1 cellular context compared by ENCODE assay signal in the genomic region with DNA sequence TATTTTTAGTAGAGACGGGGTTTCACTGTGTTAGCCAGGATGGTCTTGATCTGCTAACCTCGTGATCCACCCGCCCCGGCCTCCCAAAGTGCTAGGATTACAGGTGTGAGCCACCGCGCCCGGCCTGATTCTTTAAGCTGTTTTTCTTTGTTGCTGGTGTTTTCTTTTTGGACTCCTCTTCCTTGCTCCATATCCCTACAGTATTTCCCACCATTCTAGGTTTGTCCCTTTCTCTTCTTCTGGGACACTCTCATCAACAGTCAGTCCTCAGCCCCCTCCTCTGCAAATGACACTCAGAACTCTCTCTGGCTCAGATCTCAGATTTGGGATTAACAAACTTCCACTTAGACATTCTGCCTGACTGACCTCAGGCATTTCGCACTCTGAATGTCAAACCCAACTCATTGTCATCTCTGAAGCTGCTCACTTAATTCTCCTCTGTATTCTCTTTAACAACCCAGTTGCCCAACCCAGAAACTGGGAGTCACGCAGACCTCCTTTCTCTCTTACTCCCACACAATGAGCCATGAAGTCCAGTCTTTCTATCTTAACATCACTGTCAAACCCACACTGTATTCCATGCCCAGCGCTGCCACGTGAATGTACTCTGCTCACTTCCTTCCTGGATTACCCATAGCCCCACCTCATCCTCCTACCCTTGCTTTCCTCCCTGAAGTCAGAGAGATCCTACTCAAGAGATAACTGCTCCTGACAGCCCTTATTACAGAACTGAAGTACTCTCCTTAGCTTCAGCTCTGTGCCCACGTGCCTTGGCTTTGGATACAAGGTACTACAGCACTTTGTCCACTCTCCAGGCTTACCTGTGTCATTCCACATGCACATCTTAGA.
A peak's percentile ranks its signal among the peaks of the same experiment; 100 is the strongest.
TF ChIP-seq lines count a peak whose summit lies in the region.

No MANE protein-coding gene starts in this region.

TF ChIP-seq in K562, 482 proteins besides CTCF, POLR2A, EP300 and RAD21 (continued from another document and continues in another):
- TF ChIP-seq, protein P1, sequence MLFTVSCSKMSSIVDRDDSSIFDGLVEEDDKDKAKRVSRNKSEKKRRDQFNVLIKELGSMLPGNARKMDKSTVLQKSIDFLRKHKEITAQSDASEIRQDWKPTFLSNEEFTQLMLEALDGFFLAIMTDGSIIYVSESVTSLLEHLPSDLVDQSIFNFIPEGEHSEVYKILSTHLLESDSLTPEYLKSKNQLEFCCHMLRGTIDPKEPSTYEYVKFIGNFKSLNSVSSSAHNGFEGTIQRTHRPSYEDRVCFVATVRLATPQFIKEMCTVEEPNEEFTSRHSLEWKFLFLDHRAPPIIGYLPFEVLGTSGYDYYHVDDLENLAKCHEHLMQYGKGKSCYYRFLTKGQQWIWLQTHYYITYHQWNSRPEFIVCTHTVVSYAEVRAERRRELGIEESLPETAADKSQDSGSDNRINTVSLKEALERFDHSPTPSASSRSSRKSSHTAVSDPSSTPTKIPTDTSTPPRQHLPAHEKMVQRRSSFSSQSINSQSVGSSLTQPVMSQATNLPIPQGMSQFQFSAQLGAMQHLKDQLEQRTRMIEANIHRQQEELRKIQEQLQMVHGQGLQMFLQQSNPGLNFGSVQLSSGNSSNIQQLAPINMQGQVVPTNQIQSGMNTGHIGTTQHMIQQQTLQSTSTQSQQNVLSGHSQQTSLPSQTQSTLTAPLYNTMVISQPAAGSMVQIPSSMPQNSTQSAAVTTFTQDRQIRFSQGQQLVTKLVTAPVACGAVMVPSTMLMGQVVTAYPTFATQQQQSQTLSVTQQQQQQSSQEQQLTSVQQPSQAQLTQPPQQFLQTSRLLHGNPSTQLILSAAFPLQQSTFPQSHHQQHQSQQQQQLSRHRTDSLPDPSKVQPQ (CRISPR knock-in tag; IDR thresholded peaks at IDR 0.05; ENCODE audit: borderline replicate concordance), result peak; percentile 82; the same call in 1 of the 2 replicates
- TF ChIP-seq MCM2 (IDR thresholded peaks at IDR 0.05; ENCODE audit: low read depth) (no peak), EWSR1 (IDR thresholded peaks at IDR 0.05; ENCODE audit: borderline replicate concordance, low read depth, partially characterized antibody) (no peak), ZNF263 (CRISPR knock-in tag; IDR thresholded peaks at IDR 0.05; ENCODE audit: borderline replicate concordance) (no peak), GTF2F1 (IDR thresholded peaks at IDR 0.05; ENCODE audit: low read depth, low read length) (no peak), SP2 (IDR thresholded peaks at IDR 0.05; ENCODE audit: extremely low read depth, low read depth, low read length, poor library complexity, severe bottlenecking) (no peak), JUN (IDR thresholded peaks at IDR 0.05; ENCODE audit: borderline replicate concordance, low read depth, low read length) (peak; percentile 22; the same call in 1 of the 2 replicates), JUN (CRISPR knock-in tag; IDR thresholded peaks at IDR 0.05; ENCODE audit: borderline replicate concordance) (no peak), CBX5 (IDR thresholded peaks at IDR 0.05; ENCODE audit: borderline replicate concordance, low read depth) (no peak), ZC3H8 (IDR thresholded peaks at IDR 0.05) (no peak), HNRNPUL1 (IDR thresholded peaks at IDR 0.05; ENCODE audit: low read length) (no peak)
- TF ChIP-seq, protein P2, sequence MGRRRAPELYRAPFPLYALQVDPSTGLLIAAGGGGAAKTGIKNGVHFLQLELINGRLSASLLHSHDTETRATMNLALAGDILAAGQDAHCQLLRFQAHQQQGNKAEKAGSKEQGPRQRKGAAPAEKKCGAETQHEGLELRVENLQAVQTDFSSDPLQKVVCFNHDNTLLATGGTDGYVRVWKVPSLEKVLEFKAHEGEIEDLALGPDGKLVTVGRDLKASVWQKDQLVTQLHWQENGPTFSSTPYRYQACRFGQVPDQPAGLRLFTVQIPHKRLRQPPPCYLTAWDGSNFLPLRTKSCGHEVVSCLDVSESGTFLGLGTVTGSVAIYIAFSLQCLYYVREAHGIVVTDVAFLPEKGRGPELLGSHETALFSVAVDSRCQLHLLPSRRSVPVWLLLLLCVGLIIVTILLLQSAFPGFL (CRISPR knock-in tag; IDR thresholded peaks at IDR 0.05), result no peak
- TF ChIP-seq, protein P3, sequence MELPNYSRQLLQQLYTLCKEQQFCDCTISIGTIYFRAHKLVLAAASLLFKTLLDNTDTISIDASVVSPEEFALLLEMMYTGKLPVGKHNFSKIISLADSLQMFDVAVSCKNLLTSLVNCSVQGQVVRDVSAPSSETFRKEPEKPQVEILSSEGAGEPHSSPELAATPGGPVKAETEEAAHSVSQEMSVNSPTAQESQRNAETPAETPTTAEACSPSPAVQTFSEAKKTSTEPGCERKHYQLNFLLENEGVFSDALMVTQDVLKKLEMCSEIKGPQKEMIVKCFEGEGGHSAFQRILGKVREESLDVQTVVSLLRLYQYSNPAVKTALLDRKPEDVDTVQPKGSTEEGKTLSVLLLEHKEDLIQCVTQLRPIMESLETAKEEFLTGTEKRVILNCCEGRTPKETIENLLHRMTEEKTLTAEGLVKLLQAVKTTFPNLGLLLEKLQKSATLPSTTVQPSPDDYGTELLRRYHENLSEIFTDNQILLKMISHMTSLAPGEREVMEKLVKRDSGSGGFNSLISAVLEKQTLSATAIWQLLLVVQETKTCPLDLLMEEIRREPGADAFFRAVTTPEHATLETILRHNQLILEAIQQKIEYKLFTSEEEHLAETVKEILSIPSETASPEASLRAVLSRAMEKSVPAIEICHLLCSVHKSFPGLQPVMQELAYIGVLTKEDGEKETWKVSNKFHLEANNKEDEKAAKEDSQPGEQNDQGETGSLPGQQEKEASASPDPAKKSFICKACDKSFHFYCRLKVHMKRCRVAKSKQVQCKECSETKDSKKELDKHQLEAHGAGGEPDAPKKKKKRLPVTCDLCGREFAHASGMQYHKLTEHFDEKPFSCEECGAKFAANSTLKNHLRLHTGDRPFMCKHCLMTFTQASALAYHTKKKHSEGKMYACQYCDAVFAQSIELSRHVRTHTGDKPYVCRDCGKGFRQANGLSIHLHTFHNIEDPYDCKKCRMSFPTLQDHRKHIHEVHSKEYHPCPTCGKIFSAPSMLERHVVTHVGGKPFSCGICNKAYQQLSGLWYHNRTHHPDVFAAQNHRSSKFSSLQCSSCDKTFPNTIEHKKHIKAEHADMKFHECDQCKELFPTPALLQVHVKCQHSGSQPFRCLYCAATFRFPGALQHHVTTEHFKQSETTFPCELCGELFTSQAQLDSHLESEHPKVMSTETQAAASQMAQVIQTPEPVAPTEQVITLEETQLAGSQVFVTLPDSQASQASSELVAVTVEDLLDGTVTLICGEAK (IDR thresholded peaks at IDR 0.05), result 0 out of 2 replicates have a peak, but pooled peaks have one; percentile 58
- TF ChIP-seq, protein P3 (CRISPR knock-in tag; IDR thresholded peaks at IDR 0.05), result no peak
- TF ChIP-seq, protein P4, sequence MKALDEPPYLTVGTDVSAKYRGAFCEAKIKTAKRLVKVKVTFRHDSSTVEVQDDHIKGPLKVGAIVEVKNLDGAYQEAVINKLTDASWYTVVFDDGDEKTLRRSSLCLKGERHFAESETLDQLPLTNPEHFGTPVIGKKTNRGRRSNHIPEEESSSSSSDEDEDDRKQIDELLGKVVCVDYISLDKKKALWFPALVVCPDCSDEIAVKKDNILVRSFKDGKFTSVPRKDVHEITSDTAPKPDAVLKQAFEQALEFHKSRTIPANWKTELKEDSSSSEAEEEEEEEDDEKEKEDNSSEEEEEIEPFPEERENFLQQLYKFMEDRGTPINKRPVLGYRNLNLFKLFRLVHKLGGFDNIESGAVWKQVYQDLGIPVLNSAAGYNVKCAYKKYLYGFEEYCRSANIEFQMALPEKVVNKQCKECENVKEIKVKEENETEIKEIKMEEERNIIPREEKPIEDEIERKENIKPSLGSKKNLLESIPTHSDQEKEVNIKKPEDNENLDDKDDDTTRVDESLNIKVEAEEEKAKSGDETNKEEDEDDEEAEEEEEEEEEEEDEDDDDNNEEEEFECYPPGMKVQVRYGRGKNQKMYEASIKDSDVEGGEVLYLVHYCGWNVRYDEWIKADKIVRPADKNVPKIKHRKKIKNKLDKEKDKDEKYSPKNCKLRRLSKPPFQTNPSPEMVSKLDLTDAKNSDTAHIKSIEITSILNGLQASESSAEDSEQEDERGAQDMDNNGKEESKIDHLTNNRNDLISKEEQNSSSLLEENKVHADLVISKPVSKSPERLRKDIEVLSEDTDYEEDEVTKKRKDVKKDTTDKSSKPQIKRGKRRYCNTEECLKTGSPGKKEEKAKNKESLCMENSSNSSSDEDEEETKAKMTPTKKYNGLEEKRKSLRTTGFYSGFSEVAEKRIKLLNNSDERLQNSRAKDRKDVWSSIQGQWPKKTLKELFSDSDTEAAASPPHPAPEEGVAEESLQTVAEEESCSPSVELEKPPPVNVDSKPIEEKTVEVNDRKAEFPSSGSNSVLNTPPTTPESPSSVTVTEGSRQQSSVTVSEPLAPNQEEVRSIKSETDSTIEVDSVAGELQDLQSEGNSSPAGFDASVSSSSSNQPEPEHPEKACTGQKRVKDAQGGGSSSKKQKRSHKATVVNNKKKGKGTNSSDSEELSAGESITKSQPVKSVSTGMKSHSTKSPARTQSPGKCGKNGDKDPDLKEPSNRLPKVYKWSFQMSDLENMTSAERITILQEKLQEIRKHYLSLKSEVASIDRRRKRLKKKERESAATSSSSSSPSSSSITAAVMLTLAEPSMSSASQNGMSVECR (CRISPR knock-in tag; IDR thresholded peaks at IDR 0.05), result no peak
- TF ChIP-seq, protein P5, sequence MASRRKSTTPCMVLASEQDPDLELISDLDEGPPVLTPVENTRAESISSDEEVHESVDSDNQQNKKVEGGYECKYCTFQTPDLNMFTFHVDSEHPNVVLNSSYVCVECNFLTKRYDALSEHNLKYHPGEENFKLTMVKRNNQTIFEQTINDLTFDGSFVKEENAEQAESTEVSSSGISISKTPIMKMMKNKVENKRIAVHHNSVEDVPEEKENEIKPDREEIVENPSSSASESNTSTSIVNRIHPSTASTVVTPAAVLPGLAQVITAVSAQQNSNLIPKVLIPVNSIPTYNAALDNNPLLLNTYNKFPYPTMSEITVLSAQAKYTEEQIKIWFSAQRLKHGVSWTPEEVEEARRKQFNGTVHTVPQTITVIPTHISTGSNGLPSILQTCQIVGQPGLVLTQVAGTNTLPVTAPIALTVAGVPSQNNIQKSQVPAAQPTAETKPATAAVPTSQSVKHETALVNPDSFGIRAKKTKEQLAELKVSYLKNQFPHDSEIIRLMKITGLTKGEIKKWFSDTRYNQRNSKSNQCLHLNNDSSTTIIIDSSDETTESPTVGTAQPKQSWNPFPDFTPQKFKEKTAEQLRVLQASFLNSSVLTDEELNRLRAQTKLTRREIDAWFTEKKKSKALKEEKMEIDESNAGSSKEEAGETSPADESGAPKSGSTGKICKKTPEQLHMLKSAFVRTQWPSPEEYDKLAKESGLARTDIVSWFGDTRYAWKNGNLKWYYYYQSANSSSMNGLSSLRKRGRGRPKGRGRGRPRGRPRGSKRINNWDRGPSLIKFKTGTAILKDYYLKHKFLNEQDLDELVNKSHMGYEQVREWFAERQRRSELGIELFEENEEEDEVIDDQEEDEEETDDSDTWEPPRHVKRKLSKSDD (conservative IDR thresholded peaks at IDR 0.05; ENCODE audit: low read length), result no peak
- TF ChIP-seq, protein P6, sequence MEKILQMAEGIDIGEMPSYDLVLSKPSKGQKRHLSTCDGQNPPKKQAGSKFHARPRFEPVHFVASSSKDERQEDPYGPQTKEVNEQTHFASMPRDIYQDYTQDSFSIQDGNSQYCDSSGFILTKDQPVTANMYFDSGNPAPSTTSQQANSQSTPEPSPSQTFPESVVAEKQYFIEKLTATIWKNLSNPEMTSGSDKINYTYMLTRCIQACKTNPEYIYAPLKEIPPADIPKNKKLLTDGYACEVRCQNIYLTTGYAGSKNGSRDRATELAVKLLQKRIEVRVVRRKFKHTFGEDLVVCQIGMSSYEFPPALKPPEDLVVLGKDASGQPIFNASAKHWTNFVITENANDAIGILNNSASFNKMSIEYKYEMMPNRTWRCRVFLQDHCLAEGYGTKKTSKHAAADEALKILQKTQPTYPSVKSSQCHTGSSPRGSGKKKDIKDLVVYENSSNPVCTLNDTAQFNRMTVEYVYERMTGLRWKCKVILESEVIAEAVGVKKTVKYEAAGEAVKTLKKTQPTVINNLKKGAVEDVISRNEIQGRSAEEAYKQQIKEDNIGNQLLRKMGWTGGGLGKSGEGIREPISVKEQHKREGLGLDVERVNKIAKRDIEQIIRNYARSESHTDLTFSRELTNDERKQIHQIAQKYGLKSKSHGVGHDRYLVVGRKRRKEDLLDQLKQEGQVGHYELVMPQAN (IDR thresholded peaks at IDR 0.05; ENCODE audit: borderline replicate concordance), result peak; percentile 35
- TF ChIP-seq, protein P7, sequence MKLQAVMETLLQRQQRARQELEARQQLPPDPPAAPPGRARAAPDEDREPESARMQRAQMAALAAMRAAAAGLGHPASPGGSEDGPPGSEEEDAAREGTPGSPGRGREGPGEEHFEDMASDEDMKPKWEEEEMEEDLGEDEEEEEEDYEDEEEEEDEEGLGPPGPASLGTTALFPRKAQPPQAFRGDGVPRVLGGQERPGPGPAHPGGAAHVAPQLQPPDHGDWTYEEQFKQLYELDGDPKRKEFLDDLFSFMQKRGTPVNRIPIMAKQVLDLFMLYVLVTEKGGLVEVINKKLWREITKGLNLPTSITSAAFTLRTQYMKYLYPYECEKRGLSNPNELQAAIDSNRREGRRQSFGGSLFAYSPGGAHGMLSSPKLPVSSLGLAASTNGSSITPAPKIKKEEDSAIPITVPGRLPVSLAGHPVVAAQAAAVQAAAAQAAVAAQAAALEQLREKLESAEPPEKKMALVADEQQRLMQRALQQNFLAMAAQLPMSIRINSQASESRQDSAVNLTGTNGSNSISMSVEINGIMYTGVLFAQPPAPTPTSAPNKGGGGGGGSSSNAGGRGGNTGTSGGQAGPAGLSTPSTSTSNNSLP (IDR thresholded peaks at IDR 0.05; ENCODE audit: borderline replicate concordance, low read depth, low read length), result no peak
